Comparison of ENCODE assay signal across 33 cellular contexts in the genomic region with DNA sequence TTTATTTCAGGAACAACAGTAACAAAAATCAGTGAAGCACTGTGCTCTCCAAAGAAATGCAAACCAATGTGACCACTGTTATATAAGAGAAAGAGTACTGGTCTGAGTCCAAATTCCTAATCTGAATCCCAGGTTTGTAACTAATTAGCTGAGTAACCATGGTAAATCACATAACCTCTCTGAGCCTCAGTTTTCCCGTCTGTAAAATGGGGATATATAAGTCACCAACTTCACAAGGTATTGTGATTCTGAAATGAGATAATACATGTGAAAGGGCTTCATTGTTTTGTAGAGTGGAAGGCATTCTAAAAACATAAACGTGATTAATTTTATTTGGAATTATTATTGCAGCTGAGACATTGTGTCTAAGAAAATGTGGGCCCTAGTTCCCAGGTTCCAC.
DNase-seq lines count a peak whose midpoint lies in the region; ATAC-seq, FAIRE-seq and TF ChIP-seq lines count a peak whose summit lies in the region.
"Had no signal": no experiment of that assay in that cellular context is flagged by ENCODE, and none has a peak within 500 bp of the region (broad histone marks: within the 10 kb centered on the region; RNA-seq: fewer than 3 reads in every experiment).

No MANE protein-coding gene starts in this region.

- H3K27me3 ChIP-seq in HepG2 (ENCODE audit: control insufficient read depth in 1 of 2, insufficient read depth in 2 of 2, low read length in 2 of 2) (no peaks in the 10 kb centered on the region; a peak in 1 of 5 replicates), right lobe of liver (no peaks in the 10 kb centered on the region), K562 (ENCODE audit: control insufficient read depth in 2 of 2, insufficient read depth in 2 of 2, low read length in 2 of 2) (peaks cover 0 to 7% of the 10 kb centered on the region in 2 experiments; a peak in 1 of 5 replicates), H1 (replicated peaks in 1 of 4; ENCODE audit: control insufficient read depth in 3 of 4, extremely low read depth in 1 of 4, insufficient read depth in 3 of 4, low read length in 3 of 4) (no peaks in the 10 kb centered on the region)
- H3K27me3 ChIP-seq: BE2C; BLaER1; BLaER1 treated with 17β-estradiol and CSF1 and Interleukin-3, amounts not matched to agents 10 nM and 100 nM had no signal

- no peak overlapping the region for H2BK15ac ChIP-seq in H1 (ENCODE audit: low read length)

- H2AFZ ChIP-seq in HepG2 (ENCODE audit: low read length) (no peak overlapping the region), K562 (ENCODE audit: low read depth, low read length) (no peak overlapping the region), H1 (ENCODE audit: low read length) (no peak overlapping the region)

- H3K9ac ChIP-seq in HepG2 (ENCODE audit: insufficient read depth, low read depth, low read length) = no peak overlapping the region
- H3K9ac ChIP-seq in K562 (ENCODE audit: insufficient read depth in 1 of 2, low read depth in 2 of 2, low read length in 2 of 2) = no peak overlapping the region
- no peak overlapping the region for H3K9ac ChIP-seq in H1 (replicated peaks in 1 of 4; ENCODE audit: extremely low read depth in 1 of 4, low read depth in 3 of 4, low read length in 3 of 4)
- H3K9ac ChIP-seq: BLaER1; BLaER1 treated with 17β-estradiol and CSF1 and Interleukin-3, amounts not matched to agents 10 nM and 100 nM had no signal

- intact Hi-C loops in HepG2 (cut with micrococcal nuclease; ENCODE audit: unreplicated experiment) = no loop called here
- intact Hi-C loops in right lobe of liver (cut with DNase I) = no loop called here
- intact Hi-C loops in K562 (cut with micrococcal nuclease) = no loop called here

- H2BK5ac ChIP-seq in H1 (ENCODE audit: low read depth, low read length) = no peak overlapping the region

- no peak overlapping the region for H4K91ac ChIP-seq in H1 (replicated peaks; ENCODE audit: insufficient read length, low read length)

- in situ Hi-C loops in HepG2 (cut with HindIII; ENCODE audit: extremely low pct_ligation_motif_present, low pct_unique_long_range_greater_than_20kb) = loop anchor here (25.0 kb wide), 1 partner anchor 1093 kb away; no protein-coding TSS in a partner anchor
- in situ Hi-C loops in K562 (cut with MboI) = loop anchor here (25.0 kb wide), 1 partner anchor 1093 kb away; no protein-coding TSS in a partner anchor

- POLR2A ChIA-PET in HepG2 (lab: Yijun Ruan, JAX) = no interaction called here
- POLR2A ChIA-PET in K562 (lab: Yijun Ruan, JAX) = no interaction called here
- POLR2A ChIA-PET in H1 (lab: Charles Lee; ENCODE audit: partially characterized antibody) = no interaction called here

- H3K36me3 ChIP-seq in HepG2 (replicated peaks in 1 of 2; ENCODE audit: control insufficient read depth in 1 of 2, insufficient read depth in 2 of 2, low read length in 2 of 2) = no peaks in the 10 kb centered on the region
- no peaks in the 10 kb centered on the region for H3K36me3 ChIP-seq in right lobe of liver
- no peaks in the 10 kb centered on the region for H3K36me3 ChIP-seq in K562 (ENCODE audit: control insufficient read depth, insufficient read depth, low read length)
- no peaks in the 10 kb centered on the region for H3K36me3 ChIP-seq in H1 (ENCODE audit: control insufficient read depth in 2 of 4, insufficient read depth in 4 of 4, low read length in 3 of 4)
- H3K36me3 ChIP-seq: BE2C; BLaER1; BLaER1 treated with 17β-estradiol and CSF1 and Interleukin-3, amounts not matched to agents 10 nM and 100 nM had no signal

- no peak overlapping the region for H2BK120ac ChIP-seq in H1 (replicated peaks; ENCODE audit: low read depth, low read length)

- 3% methylated on average over 2 of the region's 2 CpGs for WGBS in HepG2 (ENCODE audit: low lambda C conversion rate)
- 45% methylated on average over 2 of the region's 2 CpGs for WGBS in right lobe of liver (ENCODE audit: insufficient coverage, low coverage, low lambda C conversion rate, missing lambda C conversion rate)
- WGBS in K562 (ENCODE audit: insufficient coverage, low coverage, missing lambda C conversion rate) = 0% methylated on average over 2 of the region's 2 CpGs
- WGBS in H1 (ENCODE audit: extremely low coverage in 1 of 2, insufficient coverage in 1 of 2, insufficient read length in 1 of 2, insufficient replicate concordance in 2 of 2, low coverage in 1 of 2, low lambda C conversion rate in 2 of 2, missing lambda C conversion rate in 1 of 2), 2 experiments = 83% methylated on average over 2 of the region's 2 CpGs; no CpG with 5 or more reads in 1 of the 2 experiments

- CTCF ChIA-PET in HepG2 (lab: Yijun Ruan, JAX; ENCODE audit: low intra/inter-chr PET ratio, low total read pairs) (no interaction called here), K562 (lab: Yijun Ruan, JAX; ENCODE audit: low intra/inter-chr PET ratio) (no interaction called here), H1 (lab: Charles Lee; ENCODE audit: partially characterized antibody) (interaction anchor here (1.3 to 3.6 kb wide), 2 partner anchors 16 to 29 kb away, joined by 5 to 12 read pairs; no protein-coding TSS in a partner anchor)

- TF ChIP-seq RAD21 in HepG2 (CRISPR knock-in tag; IDR thresholded peaks at IDR 0.05) (no peak), K562 (CRISPR knock-in tag; conservative IDR thresholded peaks at IDR 0.05 in 1 of 2, IDR thresholded peaks at IDR 0.05 in 1 of 2) (no peak), H1 (IDR thresholded peaks at IDR 0.05 in 1 of 2, conservative IDR thresholded peaks at IDR 0.05 in 1 of 2; ENCODE audit: low read depth in 2 of 2, low read length in 2 of 2) (no peak)

- no peak for FAIRE-seq in HepG2 (lab: Jason Lieb, UNC)
- no peak for FAIRE-seq in K562 (lab: Jason Lieb, UNC)
- no peak for FAIRE-seq in H1 (lab: Jason Lieb, UNC)
- FAIRE-seq: A204.1, A549, D721Med had no signal

- H3K56ac ChIP-seq in H1 (replicated peaks; ENCODE audit: insufficient read length, low read depth, low read length) = no peak overlapping the region

- no peak for TF ChIP-seq EP300 in HepG2 (IDR thresholded peaks at IDR 0.05; ENCODE audit: low read depth in 2 of 2, low read length in 2 of 2)
- TF ChIP-seq EP300 in HepG2 (CRISPR knock-in tag; IDR thresholded peaks at IDR 0.05; ENCODE audit: borderline replicate concordance) = no peak
- no peak for TF ChIP-seq EP300 in K562 (IDR thresholded peaks at IDR 0.05; ENCODE audit: low read length)
- no peak for TF ChIP-seq EP300 in H1 (IDR thresholded peaks at IDR 0.05; ENCODE audit: borderline replicate concordance in 1 of 2, low read depth in 2 of 2, low read length in 2 of 2)

- no peak overlapping the region for H3K4ac ChIP-seq in H1 (replicated peaks; ENCODE audit: insufficient read length, low read depth, low read length)

- no peaks in the 10 kb centered on the region for H4K20me1 ChIP-seq in HepG2 (ENCODE audit: insufficient read depth, low read length)
- no peaks in the 10 kb centered on the region for H4K20me1 ChIP-seq in K562 (replicated peaks; ENCODE audit: control insufficient read depth, insufficient read depth, low read length)
- H4K20me1 ChIP-seq in H1 (replicated peaks in 1 of 2; ENCODE audit: control insufficient read depth in 1 of 2, insufficient read depth in 2 of 2, low read length in 2 of 2) = no peaks in the 10 kb centered on the region
- H4K20me1 ChIP-seq: BLaER1; BLaER1 treated with 17β-estradiol and CSF1 and Interleukin-3, amounts not matched to agents 10 nM and 100 nM had no signal

- no peak for DNase-seq in HepG2 (ENCODE audit: low spot score)
- no peak for DNase-seq in right lobe of liver
- DNase-seq in K562 (ENCODE audit: extremely low read depth in 1 of 4, low spot score in 3 of 4) = no peak
- no peak for DNase-seq in H1 (ENCODE audit: low read depth in 1 of 2, low spot score in 2 of 2)
- DNase-seq: 8988T; ACHN; AML-193; BE2C; C1 segment of cervical spinal cord; Caco-2; Calu3; CD4-positive, alpha-beta memory T cell; CD4-positive, alpha-beta T cell; CD4-positive, CD25-positive, alpha-beta regulatory T cell; CD8-positive, alpha-beta memory T cell; CD8-positive, alpha-beta T cell; COR-L47; DMS 273 treated with DMSO at 0.1 percent for 48 hours; DMS153; DMS53; DMS79; DMS79 treated with DMSO at 0.1 percent for 48 hours; DND-41; EL had no signal

- H4K5ac ChIP-seq in H1 (ENCODE audit: insufficient read length, low read depth, low read length) = no peak overlapping the region

- H3K18ac ChIP-seq in H1 (ENCODE audit: extremely low read depth, low read length) = no peak overlapping the region

- no peak overlapping the region for H3K23ac ChIP-seq in H1 (ENCODE audit: insufficient read length)

- no peak overlapping the region for H2BK12ac ChIP-seq in H1 (ENCODE audit: low read depth, low read length)

- H3K4me3 ChIP-seq in HepG2 (replicated peaks in 1 of 3; ENCODE audit: insufficient read depth in 1 of 3, low read depth in 2 of 3, low read length in 3 of 3) = no peak overlapping the region
- H3K4me3 ChIP-seq in right lobe of liver = no peak overlapping the region
- H3K4me3 ChIP-seq in K562 = no peak overlapping the region
- H3K4me3 ChIP-seq in H1 (ENCODE audit: extremely low read depth in 1 of 4, insufficient read depth in 2 of 4, low read depth in 3 of 4, low read length in 4 of 4) = no peak overlapping the region
- H3K4me3 ChIP-seq: A549; BLaER1; BLaER1 treated with 17β-estradiol and CSF1 and Interleukin-3, amounts not matched to agents 10 nM and 100 nM had no signal

- H2BK20ac ChIP-seq in H1 (ENCODE audit: low read length) = no peak overlapping the region

- no peak for TF ChIP-seq POLR2A in HepG2 (IDR thresholded peaks at IDR 0.05; ENCODE audit: insufficient read depth in 1 of 2, low read depth in 2 of 2, low read length in 2 of 2)
- no peak for TF ChIP-seq POLR2A in right lobe of liver (IDR thresholded peaks at IDR 0.05)
- no peak for TF ChIP-seq POLR2A in K562 (conservative IDR thresholded peaks at IDR 0.05)
- TF ChIP-seq POLR2A in H1 (IDR thresholded peaks at IDR 0.05; ENCODE audit: control extremely low read depth in 1 of 2, low read depth in 2 of 2, low read length in 2 of 2) = no peak

- H3K4me2 ChIP-seq in HepG2 (ENCODE audit: low read depth, low read length) (no peak overlapping the region), K562 (ENCODE audit: insufficient read depth, low read length) (no peak overlapping the region), H1 (ENCODE audit: insufficient read depth in 1 of 2, low read depth in 2 of 2, low read length in 2 of 2) (no peak overlapping the region)
- H3K4me2 ChIP-seq: A549; BLaER1; BLaER1 treated with 17β-estradiol and CSF1 and Interleukin-3, amounts not matched to agents 10 nM and 100 nM had no signal

- H3K79me2 ChIP-seq in HepG2 (ENCODE audit: insufficient read depth, low read length) (no peaks in the 10 kb centered on the region), K562 (ENCODE audit: control insufficient read depth, insufficient read depth, low read length) (no peaks in the 10 kb centered on the region), H1 (ENCODE audit: control insufficient read depth in 1 of 2, insufficient read depth in 2 of 2, low read length in 2 of 2) (no peaks in the 10 kb centered on the region)

- H2AK5ac ChIP-seq in H1 (ENCODE audit: low read depth, low read length) = no peak overlapping the region

- H3K4me1 ChIP-seq in HepG2 (ENCODE audit: insufficient read depth, low read length) (no peaks in the 10 kb centered on the region), right lobe of liver (no peaks in the 10 kb centered on the region), K562 (replicated peaks in 1 of 2; ENCODE audit: control insufficient read depth in 2 of 2, insufficient read depth in 2 of 2, low read length in 2 of 2) (no peaks in the 10 kb centered on the region), H1 (replicated peaks in 1 of 4; ENCODE audit: control insufficient read depth in 3 of 4, insufficient read depth in 4 of 4, low read length in 3 of 4) (no peaks in the 10 kb centered on the region)
- H3K4me1 ChIP-seq: A549; BE2C; BLaER1; BLaER1 treated with 17β-estradiol and CSF1 and Interleukin-3, amounts not matched to agents 10 nM and 100 nM; Caco-2 had no signal

- ATAC-seq in HepG2 (no peak), right lobe of liver (no peak), K562 (no peak), GM18519 (IDR thresholded peaks at IDR 0.05; ENCODE audit: low FRiP score, unreplicated experiment) (no peak), GM18517 (IDR thresholded peaks at IDR 0.05; ENCODE audit: unreplicated experiment) (no peak)
- ATAC-seq: A549; CD8-positive, alpha-beta T cell had no signal

- H3K27ac ChIP-seq in HepG2 (ENCODE audit: extremely low read length, insufficient read depth, low read length) = no peak overlapping the region
- H3K27ac ChIP-seq in right lobe of liver = no peak overlapping the region
- H3K27ac ChIP-seq in K562 (ENCODE audit: extremely low read depth, low read depth, low read length) = no peak overlapping the region
- H3K27ac ChIP-seq in H1 (ENCODE audit: low read depth, low read length) = no peak overlapping the region
- H3K27ac ChIP-seq: 22Rv1; A549; BLaER1; BLaER1 treated with 17β-estradiol and CSF1 and Interleukin-3, amounts not matched to agents 10 nM and 100 nM; C4-2B had no signal

- H4K8ac ChIP-seq in H1 (ENCODE audit: extremely low read depth, insufficient read depth, low read length) = no peak overlapping the region

- no TSS peak for BruUV-seq in HepG2 (replicated peaks; lab: Mats Ljungman, UMichigan)
- no TSS peak for BruUV-seq in K562 (replicated peaks; lab: Mats Ljungman, UMichigan)

- no peaks in the 10 kb centered on the region for H3K23me2 ChIP-seq in H1 (ENCODE audit: low read depth, low read length)

- no peak overlapping the region for H3K14ac ChIP-seq in H1 (ENCODE audit: insufficient read length)

- no peaks in the 10 kb centered on the region for H3K9me1 ChIP-seq in K562 (ENCODE audit: control insufficient read depth, insufficient read depth, low read length)

- H3K79me1 ChIP-seq in H1 (ENCODE audit: low read depth, low read length) = no peaks in the 10 kb centered on the region

- no peaks in the 10 kb centered on the region for H3K9me3 ChIP-seq in HepG2 (ENCODE audit: low read length)
- H3K9me3 ChIP-seq in right lobe of liver = no peaks in the 10 kb centered on the region
- no peaks in the 10 kb centered on the region for H3K9me3 ChIP-seq in K562 (replicated peaks; ENCODE audit: control insufficient read depth, insufficient read depth, low read depth, low read length)
- H3K9me3 ChIP-seq in H1 (ENCODE audit: insufficient read depth in 2 of 2, low read depth in 1 of 2, low read length in 1 of 2) = no peaks in the 10 kb centered on the region
- H3K9me3 ChIP-seq: A549; BE2C; BLaER1; BLaER1 treated with 17β-estradiol and CSF1 and Interleukin-3, amounts not matched to agents 10 nM and 100 nM had no signal

- TF ChIP-seq CTCF in HepG2 (CRISPR knock-in tag; IDR thresholded peaks at IDR 0.05) = no peak
- TF ChIP-seq CTCF in right lobe of liver (IDR thresholded peaks at IDR 0.05) = no peak
- no peak for TF ChIP-seq CTCF in K562 (IDR thresholded peaks at IDR 0.05 in 2 of 3, conservative IDR thresholded peaks at IDR 0.05 in 1 of 3; ENCODE audit: insufficient read depth in 2 of 3, low read depth in 1 of 3, low read length in 3 of 3)
- no peak for TF ChIP-seq CTCF in H1 (IDR thresholded peaks at IDR 0.05; ENCODE audit: control extremely low read depth in 1 of 3, insufficient read depth in 1 of 3, low read depth in 1 of 3, low read length in 3 of 3)
